ENCODE assay signal across 16 cellular contexts in the genomic region with DNA sequence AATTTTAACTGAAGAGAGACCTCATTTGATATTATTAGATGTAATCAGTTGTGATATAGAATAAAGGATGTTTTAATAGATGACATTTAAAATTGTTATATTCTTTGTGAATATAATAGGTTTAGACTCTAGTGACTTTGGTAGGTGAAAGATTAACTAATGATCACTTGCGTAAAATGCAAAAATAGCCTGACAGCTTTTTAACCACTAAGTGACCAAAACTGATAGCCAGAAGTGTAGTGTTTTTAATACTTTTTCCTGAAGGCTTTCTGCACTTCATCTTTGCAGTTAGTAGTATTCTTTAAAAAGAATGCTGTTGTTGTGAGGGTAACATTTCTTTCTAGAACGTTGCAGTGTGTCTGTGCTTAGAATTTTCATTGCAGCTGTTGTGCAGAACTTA. TPM values are rescaled to one million over a fixed set of nuclear protein-coding genes. Genes with fewer than 3 reads are reported as not detected.
DNase-seq lines count a peak whose midpoint lies in the region; ATAC-seq, FAIRE-seq and TF ChIP-seq lines count a peak whose summit lies in the region.
"Had no signal": no experiment of that assay in that cellular context is flagged by ENCODE, and none has a peak within 500 bp of the region (broad histone marks: within the 10 kb centered on the region; RNA-seq: fewer than 3 reads in every experiment).

No MANE protein-coding gene starts in this region.

- H3K4me3 ChIP-seq in A673 (ENCODE audit: low read depth, low read length, poor library complexity, severe bottlenecking) (peak overlapping the region; percentile 71), DOHH2 (ENCODE audit: low read length) (no peak overlapping the region), HepG2 (replicated peaks in 1 of 3; ENCODE audit: insufficient read depth in 1 of 3, low read depth in 2 of 3, low read length in 3 of 3) (0 out of 6 replicates have a peak overlapping the region, but pooled peaks of 1 of the 3 experiments have one; percentile 4)
- H3K4me3 ChIP-seq: MG63 had no signal

- no peaks in the 10 kb centered on the region for H3K9me2 ChIP-seq in DOHH2 (replicated peaks; ENCODE audit: control insufficient read depth, low read length)

- FAIRE-seq in HepG2 (lab: Jason Lieb, UNC) = no peak

- BruUV-seq in A673 (replicated peaks; lab: Mats Ljungman, UMichigan) = no TSS peak
- BruUV-seq in HepG2 (replicated peaks; lab: Mats Ljungman, UMichigan) = no TSS peak

- no peak overlapping the region for H3K27ac Mint-ChIP-seq in activated T-helper 17 cell treated with anti-CD3 and anti-CD28 coated beads, Interleukin-2, amount 50 U/mL, for 72 hours
- H3K27ac Mint-ChIP-seq in progenitor cell of endocrine pancreas = no peak overlapping the region
- H3K27ac Mint-ChIP-seq: activated CD4-positive, alpha-beta T cell treated with anti-CD3 and anti-CD28 coated beads for 36 hours had no signal

- H3K27ac ChIP-seq in A673 (ENCODE audit: low read depth, low read length, poor library complexity, severe bottlenecking) (peak overlapping the region; percentile 99), DOHH2 (ENCODE audit: low read depth, low read length) (no peak overlapping the region), HepG2 (ENCODE audit: extremely low read length, insufficient read depth, low read length) (no peak overlapping the region)
- H3K27ac ChIP-seq: stomach had no signal

- peaks cover 82% of the 10 kb centered on the region for H3K36me3 Mint-ChIP-seq in activated T-helper 17 cell treated with anti-CD3 and anti-CD28 coated beads, Interleukin-2, amount 50 U/mL, for 72 hours (ENCODE audit: low read depth)
- H3K36me3 Mint-ChIP-seq in progenitor cell of endocrine pancreas (ENCODE audit: insufficient read depth) = peaks cover 23% of the 10 kb centered on the region

- intact Hi-C loops in A673 (cut with micrococcal nuclease; ENCODE audit: unreplicated experiment) (no loop called here), HepG2 (cut with micrococcal nuclease; ENCODE audit: unreplicated experiment) (no loop called here), head of caudate nucleus (cut with DNase I) (no loop called here)

- H3K4me1 ChIP-seq in A673 (ENCODE audit: insufficient read depth, low read length, poor library complexity, severe bottlenecking) = peaks cover 63% of the 10 kb centered on the region
- H3K4me1 ChIP-seq in DOHH2 (ENCODE audit: control insufficient read depth, low read length) = peaks cover 55% of the 10 kb centered on the region
- peaks cover 59% of the 10 kb centered on the region for H3K4me1 ChIP-seq in HepG2 (ENCODE audit: insufficient read depth, low read length)

- H3K4me3 Mint-ChIP-seq in activated T-helper 17 cell treated with anti-CD3 and anti-CD28 coated beads, Interleukin-2, amount 50 U/mL, for 72 hours = peak overlapping the region; percentile 69
- H3K4me3 Mint-ChIP-seq in progenitor cell of endocrine pancreas (ENCODE audit: low read depth) = no peak overlapping the region
- H3K4me3 Mint-ChIP-seq: activated CD4-positive, alpha-beta T cell treated with anti-CD3 and anti-CD28 coated beads for 36 hours had no signal

- POLR2A ChIA-PET in A673 (lab: Charles Lee; ENCODE audit: low non-redundant PET) (interaction anchor here (0.5 kb wide), 1 partner anchor 45 kb away, joined by 3 read pairs; no protein-coding TSS in a partner anchor), HepG2 (lab: Yijun Ruan, JAX) (no interaction called here)

- H3K4me2 ChIP-seq in DOHH2 (ENCODE audit: low read length) (peak overlapping the region; percentile 70), HepG2 (ENCODE audit: low read depth, low read length) (peak overlapping the region; percentile 67)

- no peak for TF ChIP-seq POLR2A in HepG2 (IDR thresholded peaks at IDR 0.05; ENCODE audit: insufficient read depth in 1 of 2, low read depth in 2 of 2, low read length in 2 of 2)

- TF ChIP-seq EP300 in HepG2 (IDR thresholded peaks at IDR 0.05; ENCODE audit: low read depth in 2 of 2, low read length in 2 of 2) (no peak), HepG2 (CRISPR knock-in tag; IDR thresholded peaks at IDR 0.05; ENCODE audit: borderline replicate concordance) (no peak)

- H4K20me1 ChIP-seq in DOHH2 (ENCODE audit: control insufficient read depth, insufficient read depth, low read depth, low read length) (peaks cover 35% of the 10 kb centered on the region), HepG2 (ENCODE audit: insufficient read depth, low read length) (peaks cover 70% of the 10 kb centered on the region)

- ATAC-seq in activated T-helper 17 cell treated with anti-CD3 and anti-CD28 coated beads, Interleukin-2, amount 50 U/mL, for 72 hours (replicated peaks) = no peak
- ATAC-seq in HepG2 = no peak
- ATAC-seq: activated CD4-positive, alpha-beta T cell treated with anti-CD3 and anti-CD28 coated beads for 36 hours had no signal

- no peak overlapping the region for H2AFZ ChIP-seq in HepG2 (ENCODE audit: low read length)

- TF ChIP-seq RAD21 in HepG2 (CRISPR knock-in tag; IDR thresholded peaks at IDR 0.05) = no peak

- H3K9me3 Mint-ChIP-seq in activated T-helper 17 cell treated with anti-CD3 and anti-CD28 coated beads, Interleukin-2, amount 50 U/mL, for 72 hours = no peaks in the 10 kb centered on the region
- no peaks in the 10 kb centered on the region for H3K9me3 Mint-ChIP-seq in progenitor cell of endocrine pancreas (ENCODE audit: low read depth)

- H3K27me3 Mint-ChIP-seq in activated T-helper 17 cell treated with anti-CD3 and anti-CD28 coated beads, Interleukin-2, amount 50 U/mL, for 72 hours = no peaks in the 10 kb centered on the region
- H3K27me3 Mint-ChIP-seq in progenitor cell of endocrine pancreas = no peaks in the 10 kb centered on the region
- H3K27me3 Mint-ChIP-seq: activated CD4-positive, alpha-beta T cell treated with anti-CD3 and anti-CD28 coated beads for 36 hours had no signal

- 48% methylated on average over 2 of the region's 2 CpGs for WGBS in HepG2 (ENCODE audit: low lambda C conversion rate)

- H3K27me3 ChIP-seq in A673 (replicated peaks; ENCODE audit: insufficient read depth, low read depth, low read length, poor library complexity) = no peaks in the 10 kb centered on the region
- no peaks in the 10 kb centered on the region for H3K27me3 ChIP-seq in DOHH2 (ENCODE audit: control insufficient read depth, low read length)
- no peaks in the 10 kb centered on the region for H3K27me3 ChIP-seq in HepG2 (ENCODE audit: control insufficient read depth in 1 of 2, insufficient read depth in 2 of 2, low read length in 2 of 2)
- H3K27me3 ChIP-seq: MG63, stomach had no signal

- in situ Hi-C loops in HepG2 (cut with HindIII; ENCODE audit: extremely low pct_ligation_motif_present, low pct_unique_long_range_greater_than_20kb) = no loop called here

- DNase-seq in A673 (ENCODE audit: low spot score) (no peak), HepG2 (ENCODE audit: low spot score) (no peak), head of caudate nucleus (no peak), progenitor cell of endocrine pancreas (ENCODE audit: low spot score, unreplicated experiment) (no peak), HCEC 1CT (no peak), NCI-H226 (no peak)
- DNase-seq: activated CD4-positive, alpha-beta T cell treated with anti-CD3 and anti-CD28 coated beads for 36 hours; activated effector memory CD4-positive, alpha-beta T cell treated with Interleukin-2 at 50 U/mL for 16 hours; C1 segment of cervical spinal cord; hypothalamus; MG63; NCI-H2171; stimulated activated CD4-positive, alpha-beta T cell treated with anti-CD3 and anti-CD28 coated beads, Interleukin-2, amount 100 ng/mL, for 48 hours; stomach had no signal

- H3K79me2 ChIP-seq in DOHH2 (ENCODE audit: control insufficient read depth, low read length) (peaks cover 98% of the 10 kb centered on the region), HepG2 (ENCODE audit: insufficient read depth, low read length) (peaks cover 93% of the 10 kb centered on the region)

- TF ChIP-seq CTCF in A673 (conservative IDR thresholded peaks at IDR 0.05; ENCODE audit: low read depth, low read length) (no peak), DOHH2 (IDR thresholded peaks at IDR 0.05; ENCODE audit: low read depth, low read length, poor library complexity, severe bottlenecking) (no peak), HepG2 (CRISPR knock-in tag; IDR thresholded peaks at IDR 0.05) (no peak), progenitor cell of endocrine pancreas (IDR thresholded peaks at IDR 0.05; ENCODE audit: unreplicated experiment) (no peak)

- peaks cover 95% of the 10 kb centered on the region for H3K36me3 ChIP-seq in A673 (ENCODE audit: insufficient read depth, low read length, poor library complexity, severe bottlenecking)
- peaks cover 88% of the 10 kb centered on the region for H3K36me3 ChIP-seq in DOHH2 (ENCODE audit: control insufficient read depth, low read length)
- peaks cover 2 to 18% of the 10 kb centered on the region in 2 experiments for H3K36me3 ChIP-seq in HepG2 (replicated peaks in 1 of 2; ENCODE audit: control insufficient read depth in 1 of 2, insufficient read depth in 2 of 2, low read length in 2 of 2)

- H3F3A ChIP-seq in DOHH2 (ENCODE audit: control insufficient read depth, insufficient read depth) = peaks cover 3% of the 10 kb centered on the region

- H3K9ac ChIP-seq in HepG2 (ENCODE audit: insufficient read depth, low read depth, low read length) = no peak overlapping the region

- no peaks in the 10 kb centered on the region for H3K9me3 ChIP-seq in A673 (ENCODE audit: low read depth, low read length, poor library complexity, severe bottlenecking)
- H3K9me3 ChIP-seq in DOHH2 (ENCODE audit: control insufficient read depth, insufficient read depth, low read length) = no peaks in the 10 kb centered on the region
- no peaks in the 10 kb centered on the region for H3K9me3 ChIP-seq in HepG2 (ENCODE audit: low read length)
- H3K9me3 ChIP-seq: MG63, stomach had no signal

- peaks cover 22% of the 10 kb centered on the region for H3K4me1 Mint-ChIP-seq in activated T-helper 17 cell treated with anti-CD3 and anti-CD28 coated beads, Interleukin-2, amount 50 U/mL, for 72 hours
- H3K4me1 Mint-ChIP-seq in progenitor cell of endocrine pancreas (ENCODE audit: low read depth) = peaks cover 33% of the 10 kb centered on the region

- CTCF ChIA-PET in A673 (lab: Charles Lee) (no interaction called here), HepG2 (lab: Yijun Ruan, JAX; ENCODE audit: low intra/inter-chr PET ratio, low total read pairs) (no interaction called here)

RNA-seq across cellular contexts. Expression of a gene that starts 5.1 kb away (rescaled TPM):
- total RNA-seq in A673 (2021) (1,416 and 1,470 TPM in 2 replicates), HepG2 (2016; rRNA removed; fragmentation: Illumina TruSeq; extraction: Trizol) (162 and 284 TPM in 2 replicates), progenitor cell of endocrine pancreas (317 and 325 TPM in 2 replicates)
- total RNA-seq in activated T-helper 17 cell treated with anti-CD3 and anti-CD28 coated beads, Interleukin-2, amount 50 U/mL, for 72 hours = 100 to 1,000 TPM; 151 to 262 TPM
- total RNA-seq in HepG2 (2016; cell fraction: cytosol; rRNA removed; fragmentation: Illumina TruSeq; extraction: Trizol; ENCODE audit: low read depth) = 44.8 and 58.6 TPM in 2 replicates
- 162 and 279 TPM in 2 replicates for total RNA-seq in HepG2 (2016; cell fraction: insoluble cytoplasmic fraction; rRNA removed; fragmentation: Illumina TruSeq; extraction: Trizol)
- total RNA-seq in HepG2 (2016; cell fraction: membrane; rRNA removed; fragmentation: Illumina TruSeq; extraction: Trizol) = 104 and 119 TPM in 2 replicates
- total RNA-seq in HepG2 (2016; cell fraction: nucleus; rRNA removed; fragmentation: Illumina TruSeq; extraction: Trizol) = 189 and 204 TPM in 2 replicates
- polyA plus RNA-seq in HepG2 (2011; rRNA removed) = 94.9 and 114 TPM in 2 replicates
- polyA plus RNA-seq in HepG2 (2011; cell fraction: cytosol; rRNA removed) = 74.4 and 98.8 TPM in 2 replicates
- 51.0 and 58.1 TPM in 2 replicates for polyA plus RNA-seq in HepG2 (2011; cell fraction: nucleus; rRNA removed)
- 80.9 and 114 TPM in 2 replicates for polyA plus RNA-seq in HepG2 (2012)
- 16.0 and 18.8 TPM in 2 replicates for polyA plus RNA-seq in HepG2 (2016; cell fraction: cytosol; fragmentation: Illumina TruSeq; extraction: Trizol; ENCODE audit: low read depth)
- 277 and 286 TPM in 2 replicates for polyA plus RNA-seq in HepG2 (2016; cell fraction: insoluble cytoplasmic fraction; fragmentation: Illumina TruSeq; extraction: Trizol; ENCODE audit: low read depth)
- polyA plus RNA-seq in HepG2 (2016; cell fraction: membrane; fragmentation: Illumina TruSeq; extraction: Trizol; ENCODE audit: low read depth) = 61.3 and 64.2 TPM in 2 replicates
- 144 and 159 TPM in 2 replicates for polyA plus RNA-seq in HepG2 (2016; cell fraction: nucleus; fragmentation: Illumina TruSeq; extraction: Trizol; ENCODE audit: insufficient read depth, low read depth)
- 229 and 694 TPM in 2 replicates for polyA minus RNA-seq in HepG2 (2011; rRNA and poly(A)+ RNA removed; ENCODE audit: low replicate concordance)
- 122 and 129 TPM in 2 replicates for polyA minus RNA-seq in HepG2 (2011; cell fraction: cytosol; rRNA and poly(A)+ RNA removed)
- 193 and 204 TPM in 2 replicates for polyA minus RNA-seq in HepG2 (2011; cell fraction: nucleus; rRNA and poly(A)+ RNA removed)

RNA-seq across cellular contexts. Expression of a gene that starts 48.8 kb away (rescaled TPM):
- total RNA-seq in A673 (2021) (180 and 192 TPM in 2 replicates), HepG2 (2016; rRNA removed; fragmentation: Illumina TruSeq; extraction: Trizol) (51.9 and 68.5 TPM in 2 replicates), progenitor cell of endocrine pancreas (59.2 and 64.5 TPM in 2 replicates)
- 100 to 1,000 TPM; 113 to 138 TPM for total RNA-seq in activated T-helper 17 cell treated with anti-CD3 and anti-CD28 coated beads, Interleukin-2, amount 50 U/mL, for 72 hours
- 11.7 and 14.5 TPM in 2 replicates for total RNA-seq in HepG2 (2016; cell fraction: cytosol; rRNA removed; fragmentation: Illumina TruSeq; extraction: Trizol; ENCODE audit: low read depth)
- 51.3 and 65.0 TPM in 2 replicates for total RNA-seq in HepG2 (2016; cell fraction: insoluble cytoplasmic fraction; rRNA removed; fragmentation: Illumina TruSeq; extraction: Trizol)
- total RNA-seq in HepG2 (2016; cell fraction: membrane; rRNA removed; fragmentation: Illumina TruSeq; extraction: Trizol) = 23.4 and 24.4 TPM in 2 replicates
- 52.2 and 52.3 TPM in 2 replicates for total RNA-seq in HepG2 (2016; cell fraction: nucleus; rRNA removed; fragmentation: Illumina TruSeq; extraction: Trizol)
- polyA plus RNA-seq in HepG2 (2011; rRNA removed) = 33.9 TPM in 2 replicates
- polyA plus RNA-seq in HepG2 (2011; cell fraction: cytosol; rRNA removed) = 22.9 and 27.5 TPM in 2 replicates
- 49.7 and 54.1 TPM in 2 replicates for polyA plus RNA-seq in HepG2 (2011; cell fraction: nucleus; rRNA removed)
- 26.7 and 33.0 TPM in 2 replicates for polyA plus RNA-seq in HepG2 (2012)
- 5.2 and 5.6 TPM in 2 replicates for polyA plus RNA-seq in HepG2 (2016; cell fraction: cytosol; fragmentation: Illumina TruSeq; extraction: Trizol; ENCODE audit: low read depth)
- 56.8 and 61.8 TPM in 2 replicates for polyA plus RNA-seq in HepG2 (2016; cell fraction: insoluble cytoplasmic fraction; fragmentation: Illumina TruSeq; extraction: Trizol; ENCODE audit: low read depth)
- polyA plus RNA-seq in HepG2 (2016; cell fraction: membrane; fragmentation: Illumina TruSeq; extraction: Trizol; ENCODE audit: low read depth) = 12.1 and 13.5 TPM in 2 replicates
- 73.3 and 79.4 TPM in 2 replicates for polyA plus RNA-seq in HepG2 (2016; cell fraction: nucleus; fragmentation: Illumina TruSeq; extraction: Trizol; ENCODE audit: insufficient read depth, low read depth)
- polyA minus RNA-seq in HepG2 (2011; rRNA and poly(A)+ RNA removed; ENCODE audit: low replicate concordance) = 94.6 and 150 TPM in 2 replicates
- polyA minus RNA-seq in HepG2 (2011; cell fraction: cytosol; rRNA and poly(A)+ RNA removed) = 36.1 and 49.2 TPM in 2 replicates
- 60.5 and 63.5 TPM in 2 replicates for polyA minus RNA-seq in HepG2 (2011; cell fraction: nucleus; rRNA and poly(A)+ RNA removed)
